8 cellular contexts compared by ENCODE assay signal in genomic region chr16:75463417-75464129, GRCh38. TPM values are rescaled to one million over a fixed set of nuclear protein-coding genes. Genes with fewer than 3 reads are reported as not detected.
DNase-seq lines count a peak whose midpoint lies in the region; ATAC-seq, FAIRE-seq and TF ChIP-seq lines count a peak whose summit lies in the region.
"Not testable (repeated sequence)": the region's sequence is repeated elsewhere in the genome, so short reads cannot be mapped to it uniquely, and the experiment has no call there.

No MANE protein-coding gene starts in this region.

- not testable (repeated sequence) for H3K27me3 Mint-ChIP-seq in activated T-cell treated with anti-CD3 and anti-CD28 coated beads, Interleukin-2, amount 50 U/mL, for 4 hours (ENCODE audit: low read depth)

- dilution Hi-C loops in endothelial cell of umbilical vein (cut with MboI; ENCODE audit: extremely low pct_ligation_motif_present, low sequenced_read_pairs): not testable (repeated sequence)

- H3K79me2 ChIP-seq in endothelial cell of umbilical vein (ENCODE audit: control insufficient read depth, insufficient read depth, low read length): peaks cover 52% of the 10 kb centered on the region

- H3K4me3 ChIP-seq in endothelial cell of umbilical vein (replicated peaks in 1 of 3; ENCODE audit: insufficient read depth in 1 of 3, low read depth in 1 of 3, low read length in 3 of 3) (peak overlapping the region; percentile 65 to 93 (median 68)), lung (peak overlapping the region; percentile 79)

- not testable (repeated sequence) for H3K9me3 ChIP-seq in endothelial cell of umbilical vein (replicated peaks; ENCODE audit: control insufficient read depth, insufficient read depth, low read length); lung (ENCODE audit: control insufficient read depth in 2 of 2, insufficient read depth in 1 of 2, low read length in 1 of 2)

- not testable (repeated sequence) for H3K9me3 Mint-ChIP-seq in activated T-cell treated with anti-CD3 and anti-CD28 coated beads, Interleukin-2, amount 50 U/mL, for 4 hours

- TF ChIP-seq CTCF in endothelial cell of umbilical vein (IDR thresholded peaks at IDR 0.05; ENCODE audit: extremely low read depth in 1 of 2, insufficient read depth in 1 of 2, low read depth in 1 of 2, low read length in 2 of 2); lung (IDR thresholded peaks at IDR 0.05; ENCODE audit: control extremely low read depth, extremely low read depth): not testable (repeated sequence)

- not testable (repeated sequence) for H3K27me3 ChIP-seq in endothelial cell of umbilical vein (ENCODE audit: control insufficient read depth in 2 of 2, insufficient read depth in 2 of 2, low read length in 2 of 2); lung (ENCODE audit: control insufficient read depth, insufficient read depth)

- H3K4me3 Mint-ChIP-seq in activated T-cell treated with anti-CD3 and anti-CD28 coated beads, Interleukin-2, amount 50 U/mL, for 4 hours: peak overlapping the region; percentile 94

- POLR2A ChIA-PET in endothelial cell of umbilical vein (lab: Charles Lee): interaction anchor here (0.6 to 1.0 kb wide), 3 partner anchors 30 to 410 kb away, joined by 4 to 6 read pairs (median 4); partner anchors contain the start of genes CFDP1, KARS1 and TERF2IP

- H3K36me3 ChIP-seq in endothelial cell of umbilical vein (ENCODE audit: control insufficient read depth in 2 of 2, extremely low read depth in 1 of 2, insufficient read depth in 2 of 2, low read length in 2 of 2); lung (ENCODE audit: control insufficient read depth in 2 of 2, insufficient read depth in 2 of 2, low read length in 2 of 2): not testable (repeated sequence)

- not testable (repeated sequence) for TF ChIP-seq POLR2A in endothelial cell of umbilical vein (IDR thresholded peaks at IDR 0.05; ENCODE audit: low read depth, low read length)

- H4K20me1 ChIP-seq in endothelial cell of umbilical vein (replicated peaks; ENCODE audit: control insufficient read depth, extremely low read depth, insufficient read depth, low read length): not testable (repeated sequence)

- peak; percentile 53 for FAIRE-seq in endothelial cell of umbilical vein (lab: Jason Lieb, UNC)

- peak overlapping the region; percentile 89 for H3K4me2 ChIP-seq in endothelial cell of umbilical vein (ENCODE audit: insufficient read depth, low read length)

- peak overlapping the region; percentile 86 for H3K9ac ChIP-seq in endothelial cell of umbilical vein (replicated peaks; ENCODE audit: extremely low read depth, insufficient read depth, low read length)

- peaks cover 10% of the 10 kb centered on the region for H3K4me1 ChIP-seq in endothelial cell of umbilical vein (ENCODE audit: control insufficient read depth, extremely low read depth, insufficient read depth, low read length)
- H3K4me1 ChIP-seq in lung (ENCODE audit: control insufficient read depth in 2 of 2, insufficient read depth in 2 of 2, low read length in 2 of 2): not testable (repeated sequence)

- not testable (repeated sequence) for H3K9me1 ChIP-seq in endothelial cell of umbilical vein (replicated peaks; ENCODE audit: control insufficient read depth, extremely low read depth, insufficient read depth, low read length)

- CTCF ChIA-PET in endothelial cell of umbilical vein (lab: Charles Lee): interaction anchor here (0.5 to 5.0 kb wide), 7 partner anchors 8 to 265 kb away, joined by 3 to 117 read pairs (median 4); no protein-coding TSS in a partner anchor

- peaks cover 51% of the 10 kb centered on the region for H3K4me1 Mint-ChIP-seq in activated T-cell treated with anti-CD3 and anti-CD28 coated beads, Interleukin-2, amount 50 U/mL, for 4 hours (ENCODE audit: low read depth)

- peak overlapping the region; percentile 92 for H2AFZ ChIP-seq in endothelial cell of umbilical vein (ENCODE audit: low read depth, low read length)

- peak in 8 of 14 donors; percentile 29 to 76 (median 56) for DNase-seq in C1 segment of cervical spinal cord (lab: John Stamatoyannopoulos, UW)
- DNase-seq in NCI-H82 (lab: John Stamatoyannopoulos, UW): peak; percentile 85
- not testable (repeated sequence) for DNase-seq in activated T-cell treated with anti-CD3 and anti-CD28 coated beads, Interleukin-2, amount 50 U/mL, for 4 hours; lung (ENCODE audit: low spot score)
- DNase-seq in endothelial cell of umbilical vein (ENCODE audit: low read depth, low spot score): peak; percentile 52
- peak; percentile 7 to 32 for DNase-seq in stimulated activated CD4-positive, alpha-beta T cell treated with anti-CD3 and anti-CD28 coated beads, Interleukin-1b, Interleukin-23, amount 100 ng/mL, for 4 hours (ENCODE audit: low read depth in 2 of 2)

- TSS peak; percentile 20 for BruUV-seq in endothelial cell of umbilical vein (replicated peaks; lab: Mats Ljungman, UMichigan)

- peaks cover 11% of the 10 kb centered on the region for H3K36me3 Mint-ChIP-seq in activated T-cell treated with anti-CD3 and anti-CD28 coated beads, Interleukin-2, amount 50 U/mL, for 4 hours (ENCODE audit: insufficient read depth)

- WGBS in lung, 2 donors: 5 to 6% methylated on average over 38 to 39 of the region's 39 CpGs

- ATAC-seq in GM19397 (IDR thresholded peaks at IDR 0.05; ENCODE audit: unreplicated experiment) (peak; percentile 19), HG03139 (IDR thresholded peaks at IDR 0.05; ENCODE audit: unreplicated experiment) (peak; percentile 11), lung (ENCODE audit: insufficient read depth, low FRiP score) (peak; percentile 7)
- peak; percentile 9 to 12 for ATAC-seq in activated T-cell treated with anti-CD3 and anti-CD28 coated beads, Interleukin-2, amount 50 U/mL, for 4 hours

- H3K27ac ChIP-seq in endothelial cell of umbilical vein (ENCODE audit: insufficient read depth, low read depth, low read length) (peak overlapping the region; percentile 74), lung (ENCODE audit: low read depth in 1 of 2, low read length in 1 of 2) (peak overlapping the region; percentile 98 to 99)

- intact Hi-C loops in endothelial cell of umbilical vein (cut with micrococcal nuclease): loop anchor here (1.0 to 5.0 kb wide), 8 partner anchors 30 to 264 kb away; partner anchors contain the start of genes BCAR1, CFDP1, KARS1 and TERF2IP

RNA-seq across cellular contexts. Expression of gene TMEM170A, which starts 0.9 kb away (rescaled TPM):
- total RNA-seq in activated T-cell treated with anti-CD3 and anti-CD28 coated beads, Interleukin-2, amount 50 U/mL, for 4 hours: 10 to 100 TPM; 45.3 to 49.1 (median 45.9) TPM
- total RNA-seq in endothelial cell of umbilical vein (22.2 and 24.2 TPM in 2 replicates), lung (10 to 100 TPM; 20.2 to 37.9 TPM)
- polyA plus RNA-seq in endothelial cell of umbilical vein (10.6 and 12.9 TPM in 2 replicates), lung (10 to 100 TPM in 1 of 2 donors, 1 to 10 TPM in 1; 8.2 to 10.3 TPM)
- polyA plus RNA-seq in endothelial cell of umbilical vein (2011; cell fraction: cytosol; rRNA removed): 8.5 and 9.5 TPM in 2 replicates
- polyA plus RNA-seq in endothelial cell of umbilical vein (2011; cell fraction: nucleus; rRNA removed): 11.5 and 13.1 TPM in 2 replicates
- 10.8 and 12.5 TPM in 2 replicates for polyA plus RNA-seq in endothelial cell of umbilical vein (2012)
- 25.1 and 25.6 TPM in 2 replicates for polyA minus RNA-seq in endothelial cell of umbilical vein
- 14.3 TPM for polyA minus RNA-seq in endothelial cell of umbilical vein (2011; cell fraction: cytosol; rRNA and poly(A)+ RNA removed)
- polyA minus RNA-seq in endothelial cell of umbilical vein (2011; cell fraction: nucleus; rRNA and poly(A)+ RNA removed): 10.3 and 13.7 TPM in 2 replicates

RNA-seq across cellular contexts. Expression of gene CFDP1, which starts 30.3 kb away (rescaled TPM):
- total RNA-seq in activated T-cell treated with anti-CD3 and anti-CD28 coated beads, Interleukin-2, amount 50 U/mL, for 4 hours: 10 to 100 TPM; 28.3 to 33.2 (median 28.6) TPM
- 49.6 and 53.8 TPM in 2 replicates for total RNA-seq in endothelial cell of umbilical vein
- 12.0 and 17.8 TPM in 2 replicates for polyA plus RNA-seq in endothelial cell of umbilical vein
- 43.9 and 46.4 TPM in 2 replicates for polyA plus RNA-seq in endothelial cell of umbilical vein (2011; cell fraction: cytosol; rRNA removed)
- polyA plus RNA-seq in endothelial cell of umbilical vein (2011; cell fraction: nucleus; rRNA removed): 23.4 and 34.2 TPM in 2 replicates
- 97.2 and 121 TPM in 2 replicates for polyA plus RNA-seq in endothelial cell of umbilical vein (2012)
- polyA minus RNA-seq in endothelial cell of umbilical vein: 12.9 and 22.5 TPM in 2 replicates
- polyA minus RNA-seq in endothelial cell of umbilical vein (2011; cell fraction: cytosol; rRNA and poly(A)+ RNA removed): 14.4 TPM
- 29.8 and 41.1 TPM in 2 replicates for polyA minus RNA-seq in endothelial cell of umbilical vein (2011; cell fraction: nucleus; rRNA and poly(A)+ RNA removed)
- total RNA-seq in lung: 100 to 1,000 TPM in 1 of 2 donors, 10 to 100 TPM in 1; 44.8 to 105 TPM
- polyA plus RNA-seq in lung: 10 to 100 TPM; 62.1 to 66.1 TPM

RNA-seq across cellular contexts. Expression of gene CHST6, which starts 31.7 kb away (rescaled TPM):
- not detected for total RNA-seq in activated T-cell treated with anti-CD3 and anti-CD28 coated beads, Interleukin-2, amount 50 U/mL, for 4 hours
- total RNA-seq in endothelial cell of umbilical vein (0.60 and 0.81 TPM in 2 replicates), lung (1 to 10 TPM; 4.5 to 8.5 TPM)
- polyA plus RNA-seq in endothelial cell of umbilical vein (0.26 and 0.48 TPM in 2 replicates), lung (1 to 10 TPM; 2.2 to 4.2 TPM)
- polyA plus RNA-seq in endothelial cell of umbilical vein (2011; cell fraction: cytosol; rRNA removed): 0.22 and 0.27 TPM in 2 replicates
- polyA plus RNA-seq in endothelial cell of umbilical vein (2011; cell fraction: nucleus; rRNA removed): 0.24 and 0.31 TPM in 2 replicates
- 0.27 and 0.52 TPM in 2 replicates for polyA plus RNA-seq in endothelial cell of umbilical vein (2012)
- polyA minus RNA-seq in endothelial cell of umbilical vein: 0.51 and 0.58 TPM in 2 replicates
- 0.51 TPM for polyA minus RNA-seq in endothelial cell of umbilical vein (2011; cell fraction: cytosol; rRNA and poly(A)+ RNA removed)
- 0.72 TPM in 1 of 2 replicates, not detected in the other for polyA minus RNA-seq in endothelial cell of umbilical vein (2011; cell fraction: nucleus; rRNA and poly(A)+ RNA removed)
